Comparison of ENCODE assay signal across 14 cellular contexts in genomic region chrX:40299028-40299479, GRCh38.
DNase-seq lines count a peak whose midpoint lies in the region; ATAC-seq, FAIRE-seq and TF ChIP-seq lines count a peak whose summit lies in the region.
"Had no signal": no experiment of that assay in that cellular context is flagged by ENCODE, and none has a peak within 500 bp of the region (broad histone marks: within the 10 kb centered on the region; RNA-seq: fewer than 3 reads in every experiment).

No MANE protein-coding gene starts in this region.

- DNase-seq in CD8-positive, alpha-beta memory T cell: no peak
- DNase-seq in HuH-7 (ENCODE audit: low spot score): peak; percentile 12
- peak in 2 of 4 experiments; percentile 23 to 29 for DNase-seq in K562 (ENCODE audit: extremely low read depth in 1 of 4, low spot score in 3 of 4)
- no peak for DNase-seq in SHP77 treated with DMSO at 0.1 percent for 48 hours (lab: John Stamatoyannopoulos, UW)
- no peak for DNase-seq in foreskin melanocyte
- DNase-seq in DMS114 treated with DMSO at 0.1 percent for 48 hours (lab: John Stamatoyannopoulos, UW; ENCODE audit: unreplicated experiment): no peak
- DNase-seq: activated CD8-positive, alpha-beta memory T cell treated with anti-CD3 and anti-CD28 coated beads for 24 hours; head of caudate nucleus; natural killer cell; NCI-H1436; upper lobe of left lung had no signal

- H3K27ac ChIP-seq in CD8-positive, alpha-beta memory T cell (ENCODE audit: low read depth, low read length): no peak overlapping the region
- H3K27ac ChIP-seq in K562 (ENCODE audit: extremely low read depth, low read depth, low read length): no peak overlapping the region
- H3K27ac ChIP-seq in mesodermal cell (ENCODE audit: low read depth, low read length, severe bottlenecking): peak overlapping the region; percentile 79
- H3K27ac ChIP-seq: upper lobe of left lung had no signal

- FAIRE-seq in K562 (lab: Jason Lieb, UNC): no peak

- H3K27me3 ChIP-seq in CD8-positive, alpha-beta memory T cell (ENCODE audit: insufficient read depth, low read length, poor library complexity, severe bottlenecking): no peaks in the 10 kb centered on the region
- no peaks in the 10 kb centered on the region; a peak in 2 of 5 replicates for H3K27me3 ChIP-seq in K562 (ENCODE audit: control insufficient read depth in 2 of 2, insufficient read depth in 2 of 2, low read length in 2 of 2)
- H3K27me3 ChIP-seq: upper lobe of left lung had no signal

- H3K9me3 ChIP-seq in CD8-positive, alpha-beta memory T cell (ENCODE audit: low read length): no peaks in the 10 kb centered on the region
- H3K9me3 ChIP-seq in K562 (replicated peaks; ENCODE audit: control insufficient read depth, insufficient read depth, low read depth, low read length): no peaks in the 10 kb centered on the region
- H3K9me3 ChIP-seq in mesodermal cell (ENCODE audit: control insufficient read depth, low read length): no peaks in the 10 kb centered on the region
- H3K9me3 ChIP-seq: upper lobe of left lung had no signal

- H3K4me1 Mint-ChIP-seq in CD8-positive, alpha-beta memory T cell: peaks cover 15 to 22% (median 21%) of the 10 kb centered on the region in 3 donors

- H3K4me3 Mint-ChIP-seq in CD8-positive, alpha-beta memory T cell: peak overlapping the region in 4 of 7 donors; percentile 14 to 75 (median 56)
- H3K4me3 Mint-ChIP-seq: natural killer cell had no signal

- no peaks in the 10 kb centered on the region for H3K9me3 Mint-ChIP-seq in CD8-positive, alpha-beta memory T cell
- H3K9me3 Mint-ChIP-seq: natural killer cell had no signal

- intact Hi-C loops in K562 (cut with micrococcal nuclease): no loop called here

- no peaks in the 10 kb centered on the region; the same call in 1 of the 2 replicates for H4K20me1 ChIP-seq in K562 (replicated peaks; ENCODE audit: control insufficient read depth, insufficient read depth, low read length)

- peaks cover 9 to 24% of the 10 kb centered on the region in 2 donors for H3K27me3 Mint-ChIP-seq in CD8-positive, alpha-beta memory T cell

- H3K27ac Mint-ChIP-seq in CD8-positive, alpha-beta memory T cell: peak overlapping the region in 2 of 8 donors; percentile 56 to 95
- H3K27ac Mint-ChIP-seq: natural killer cell had no signal

- peak; percentile 67 for ATAC-seq in K562
- ATAC-seq in HG02623 (IDR thresholded peaks at IDR 0.05; ENCODE audit: unreplicated experiment): no peak
- ATAC-seq: Right ventricle myocardium inferior had no signal

- WGBS in K562 (ENCODE audit: insufficient coverage, low coverage, missing lambda C conversion rate): 4% methylated on average over 4 of the region's 17 CpGs
- 0% methylated on average over 2 of the region's 17 CpGs; no CpG with 5 or more reads in 1 of the 2 experiments for WGBS in mesodermal cell (ENCODE audit: insufficient coverage in 2 of 2), 2 experiments

- no peak overlapping the region for H3K4me3 ChIP-seq in CD8-positive, alpha-beta memory T cell (ENCODE audit: low read length)
- no peak overlapping the region for H3K4me3 ChIP-seq in K562
- H3K4me3 ChIP-seq in mesodermal cell (ENCODE audit: extremely low read depth, insufficient read depth, low read length, poor library complexity, severe bottlenecking): no peak overlapping the region
- H3K4me3 ChIP-seq: upper lobe of left lung had no signal

- TF ChIP-seq CTCF in K562 (IDR thresholded peaks at IDR 0.05 in 2 of 3, conservative IDR thresholded peaks at IDR 0.05 in 1 of 3; ENCODE audit: insufficient read depth in 2 of 3, low read depth in 1 of 3, low read length in 3 of 3): peak; percentile 40 to 47 (median 42); a peak in 5 of 6 replicates

- peak; percentile 8 to 57; a peak in 2 of 4 replicates for TF ChIP-seq RAD21 in K562 (CRISPR knock-in tag; conservative IDR thresholded peaks at IDR 0.05 in 1 of 2, IDR thresholded peaks at IDR 0.05 in 1 of 2)

- CTCF ChIA-PET in CD8-positive, alpha-beta memory T cell (lab: Charles Lee): interaction anchor here (1.3 kb wide), 1 partner anchor 17 kb away, joined by 3 read pairs; no protein-coding TSS in a partner anchor
- CTCF ChIA-PET in K562 (lab: Yijun Ruan, JAX; ENCODE audit: low intra/inter-chr PET ratio): no interaction called here

- TF ChIP-seq POLR2A in K562 (conservative IDR thresholded peaks at IDR 0.05): no peak

- no peak overlapping the region for H3K9ac ChIP-seq in K562 (ENCODE audit: insufficient read depth in 1 of 2, low read depth in 2 of 2, low read length in 2 of 2)

- POLR2A ChIA-PET in CD8-positive, alpha-beta memory T cell (lab: Charles Lee): no interaction called here
- POLR2A ChIA-PET in K562 (lab: Yijun Ruan, JAX): interaction anchor here (0.6 kb wide), 1 partner anchor 9 kb away, joined by 3 read pairs; no protein-coding TSS in a partner anchor

- no peaks in the 10 kb centered on the region for H3K79me2 ChIP-seq in K562 (ENCODE audit: control insufficient read depth, insufficient read depth, low read length)

- BruUV-seq in K562 (replicated peaks; lab: Mats Ljungman, UMichigan): no TSS peak

- no peaks in the 10 kb centered on the region for H3K36me3 ChIP-seq in CD8-positive, alpha-beta memory T cell (ENCODE audit: insufficient read depth, low read length)
- H3K36me3 ChIP-seq in K562 (ENCODE audit: control insufficient read depth, insufficient read depth, low read length) (no peaks in the 10 kb centered on the region), mesodermal cell (ENCODE audit: control insufficient read depth, insufficient read depth, low read length) (no peaks in the 10 kb centered on the region)
- H3K36me3 ChIP-seq: upper lobe of left lung had no signal

- in situ Hi-C loops in K562 (cut with MboI): no loop called here

- H3K9me1 ChIP-seq in K562 (ENCODE audit: control insufficient read depth, insufficient read depth, low read length): no peaks in the 10 kb centered on the region

- no peaks in the 10 kb centered on the region for H3K4me1 ChIP-seq in CD8-positive, alpha-beta memory T cell (ENCODE audit: insufficient read depth, low read length)
- peaks cover 7 to 10% of the 10 kb centered on the region in 2 experiments; a peak in 3 of 5 replicates for H3K4me1 ChIP-seq in K562 (replicated peaks in 1 of 2; ENCODE audit: control insufficient read depth in 2 of 2, insufficient read depth in 2 of 2, low read length in 2 of 2)
- peaks cover 10% of the 10 kb centered on the region for H3K4me1 ChIP-seq in mesodermal cell (ENCODE audit: control insufficient read depth, insufficient read depth, low read length, poor library complexity, severe bottlenecking)
- H3K4me1 ChIP-seq: upper lobe of left lung had no signal

- no peak overlapping the region for H2AFZ ChIP-seq in K562 (ENCODE audit: low read depth, low read length)

- no peak overlapping the region for H3K4me2 ChIP-seq in K562 (ENCODE audit: insufficient read depth, low read length)

- no peaks in the 10 kb centered on the region for H3K36me3 Mint-ChIP-seq in CD8-positive, alpha-beta memory T cell
- H3K36me3 Mint-ChIP-seq: natural killer cell had no signal

- no peak for TF ChIP-seq EP300 in K562 (IDR thresholded peaks at IDR 0.05; ENCODE audit: low read length)

TF ChIP-seq in K562, 482 proteins besides CTCF, POLR2A, EP300 and RAD21 (continues in another document):
- TF ChIP-seq FOXO4 (CRISPR knock-in tag; IDR thresholded peaks at IDR 0.05): no peak
- TF ChIP-seq ZNF197 (CRISPR knock-in tag; IDR thresholded peaks at IDR 0.05; ENCODE audit: low read depth): no peak
- no peak for TF ChIP-seq POLR3A (IDR thresholded peaks at IDR 0.05; ENCODE audit: borderline replicate concordance, extremely low read depth, insufficient read depth, insufficient read length)
- TF ChIP-seq THRA (IDR thresholded peaks at IDR 0.05): no peak
- TF ChIP-seq E2F8 (IDR thresholded peaks at IDR 0.05; ENCODE audit: low read depth, partially characterized antibody): no peak
- TF ChIP-seq NFIC (IDR thresholded peaks at IDR 0.05): no peak
- no peak for TF ChIP-seq ZNF76 (CRISPR knock-in tag; IDR thresholded peaks at IDR 0.05; ENCODE audit: borderline replicate concordance)
- no peak for TF ChIP-seq ZNF436 (CRISPR knock-in tag; IDR thresholded peaks at IDR 0.05)
